ENCODE assay signal across 10 cellular contexts in the genomic region with DNA sequence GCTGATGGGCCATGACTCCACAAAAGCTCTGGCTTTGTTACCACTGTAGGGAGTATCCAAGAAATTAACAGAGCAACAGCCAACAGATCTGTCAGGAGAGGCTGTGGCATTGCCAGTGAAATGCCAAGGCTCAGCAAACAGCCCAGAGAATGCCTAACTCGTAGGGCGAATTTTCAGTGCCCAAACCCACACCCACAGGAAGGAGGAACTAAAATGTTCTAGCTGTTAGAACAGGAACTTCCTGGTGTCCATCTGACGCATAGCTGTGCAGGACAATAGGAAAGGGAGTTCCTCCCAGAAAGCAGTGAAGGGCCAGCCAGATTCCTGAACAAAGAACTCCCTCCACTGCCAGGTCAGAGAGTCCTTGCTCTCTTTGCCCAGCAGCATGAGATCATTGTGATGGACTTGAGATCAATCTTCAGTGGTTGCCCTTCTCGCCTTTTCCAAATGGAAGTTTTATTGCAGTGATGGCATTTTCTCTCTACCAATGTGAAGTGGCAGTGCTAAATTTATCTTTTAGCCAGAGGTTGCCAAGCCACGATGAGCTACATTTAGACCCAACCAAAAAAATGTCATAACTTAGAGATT.
DNase-seq lines count a peak whose midpoint lies in the region; ATAC-seq and TF ChIP-seq lines count a peak whose summit lies in the region.
"Had no signal": no experiment of that assay in that cellular context is flagged by ENCODE, and none has a peak within 500 bp of the region (broad histone marks: within the 10 kb centered on the region; RNA-seq: fewer than 3 reads in every experiment).

No MANE protein-coding gene starts in this region.

- H3K4me2 ChIP-seq in fibroblast of lung (ENCODE audit: extremely low read depth, insufficient read depth, low read length): no peak overlapping the region

- ATAC-seq in SK-N-SH treated with all-trans-retinoic acid at 6 μM for 48 hours: peak; percentile 69
- no peak for ATAC-seq in HG03280 (IDR thresholded peaks at IDR 0.05; ENCODE audit: unreplicated experiment)
- no peak for ATAC-seq in GM21619 (IDR thresholded peaks at IDR 0.05; ENCODE audit: unreplicated experiment)

- H3K27ac ChIP-seq in ACC112 (ENCODE audit: low read depth, low read length): no peak overlapping the region
- peak overlapping the region; percentile 29 for H3K27ac ChIP-seq in fibroblast of lung (ENCODE audit: insufficient read depth, low read length)
- H3K27ac ChIP-seq: SJSA1 had no signal

- H2AFZ ChIP-seq in ACC112 (ENCODE audit: low read length, unreplicated experiment): peak overlapping the region; percentile 7
- peak overlapping the region; percentile 82 for H2AFZ ChIP-seq in fibroblast of lung (ENCODE audit: low read length)

- H3K27me3 ChIP-seq in ACC112 (ENCODE audit: insufficient read depth, low read length): no peaks in the 10 kb centered on the region
- no peaks in the 10 kb centered on the region for H3K27me3 ChIP-seq in fibroblast of lung (ENCODE audit: control insufficient read depth, insufficient read depth, low read length)
- H3K27me3 ChIP-seq: SJSA1 had no signal

- H3K9ac ChIP-seq in fibroblast of lung (ENCODE audit: insufficient read depth, low read length): no peak overlapping the region

- DNase-seq in fibroblast of lung (ENCODE audit: low read depth in 2 of 2): peak in 1 of 2 donors; percentile 73
- peak; percentile 89 for DNase-seq in myocyte (ENCODE audit: low read depth)
- no peak for DNase-seq in NCI-H1417 treated with DMSO at 0.1 percent for 48 hours (lab: John Stamatoyannopoulos, UW)
- DNase-seq in NCI-H128 (lab: John Stamatoyannopoulos, UW; ENCODE audit: unreplicated experiment): no peak
- DNase-seq: NCI-H1092 treated with DMSO at 0.1 percent for 48 hours had no signal

- TF ChIP-seq CTCF in fibroblast of lung (conservative IDR thresholded peaks at IDR 0.05 in 1 of 2, IDR thresholded peaks at IDR 0.05 in 1 of 2; ENCODE audit: low read depth in 1 of 2, low read length in 2 of 2): no peak

- H3K4me1 ChIP-seq in ACC112 (ENCODE audit: control insufficient read depth, insufficient read depth, low read length, unreplicated experiment): no peaks in the 10 kb centered on the region
- H3K4me1 ChIP-seq in fibroblast of lung (ENCODE audit: control insufficient read depth, extremely low read depth, insufficient read depth, low read length): peaks cover 2% of the 10 kb centered on the region

- H4K20me1 ChIP-seq in fibroblast of lung (ENCODE audit: control insufficient read depth, extremely low read depth, insufficient read depth, low read length): no peaks in the 10 kb centered on the region

- H3K9me3 ChIP-seq in fibroblast of lung (ENCODE audit: control insufficient read depth, insufficient read depth, low read depth, low read length): no peaks in the 10 kb centered on the region
- H3K9me3 ChIP-seq: SJSA1 had no signal

- H3K4me3 ChIP-seq in ACC112 (ENCODE audit: low read depth, low read length) (no peak overlapping the region), fibroblast of lung (replicated peaks in 1 of 4; ENCODE audit: control extremely low read depth in 1 of 4, insufficient read depth in 1 of 4, low read depth in 3 of 4, low read length in 4 of 4) (no peak overlapping the region)
- H3K4me3 ChIP-seq: SJSA1 had no signal

- H3K36me3 ChIP-seq in ACC112 (ENCODE audit: insufficient read depth, low read length): no peaks in the 10 kb centered on the region
- no peaks in the 10 kb centered on the region for H3K36me3 ChIP-seq in fibroblast of lung (ENCODE audit: control insufficient read depth, insufficient read depth, low read length)
- H3K36me3 ChIP-seq: SJSA1 had no signal

- no peaks in the 10 kb centered on the region for H3K79me2 ChIP-seq in ACC112 (ENCODE audit: control insufficient read depth, insufficient read depth, low read length, unreplicated experiment)
- H3K79me2 ChIP-seq in fibroblast of lung (ENCODE audit: control insufficient read depth, insufficient read depth, low read length): no peaks in the 10 kb centered on the region

TF ChIP-seq in SK-N-SH treated with all-trans-retinoic acid at 6 μM for 48 hours, 23 proteins besides CTCF, POLR2A, EP300 and RAD21:
- TF ChIP-seq ISL1 (CRISPR knock-in tag; IDR thresholded peaks at IDR 0.05) (no peak), PPARA (CRISPR knock-in tag; IDR thresholded peaks at IDR 0.05; ENCODE audit: borderline replicate concordance) (no peak), OSR1 (CRISPR knock-in tag; IDR thresholded peaks at IDR 0.05) (no peak), GLIS3 (CRISPR knock-in tag; IDR thresholded peaks at IDR 0.05) (no peak), ARNTL (CRISPR knock-in tag; IDR thresholded peaks at IDR 0.05; ENCODE audit: borderline replicate concordance, low read depth) (no peak)
- TF ChIP-seq, protein P1, sequence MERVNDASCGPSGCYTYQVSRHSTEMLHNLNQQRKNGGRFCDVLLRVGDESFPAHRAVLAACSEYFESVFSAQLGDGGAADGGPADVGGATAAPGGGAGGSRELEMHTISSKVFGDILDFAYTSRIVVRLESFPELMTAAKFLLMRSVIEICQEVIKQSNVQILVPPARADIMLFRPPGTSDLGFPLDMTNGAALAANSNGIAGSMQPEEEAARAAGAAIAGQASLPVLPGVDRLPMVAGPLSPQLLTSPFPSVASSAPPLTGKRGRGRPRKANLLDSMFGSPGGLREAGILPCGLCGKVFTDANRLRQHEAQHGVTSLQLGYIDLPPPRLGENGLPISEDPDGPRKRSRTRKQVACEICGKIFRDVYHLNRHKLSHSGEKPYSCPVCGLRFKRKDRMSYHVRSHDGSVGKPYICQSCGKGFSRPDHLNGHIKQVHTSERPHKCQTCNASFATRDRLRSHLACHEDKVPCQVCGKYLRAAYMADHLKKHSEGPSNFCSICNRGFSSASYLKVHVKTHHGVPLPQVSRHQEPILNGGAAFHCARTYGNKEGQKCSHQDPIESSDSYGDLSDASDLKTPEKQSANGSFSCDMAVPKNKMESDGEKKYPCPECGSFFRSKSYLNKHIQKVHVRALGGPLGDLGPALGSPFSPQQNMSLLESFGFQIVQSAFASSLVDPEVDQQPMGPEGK (CRISPR knock-in tag; IDR thresholded peaks at IDR 0.05; ENCODE audit: borderline replicate concordance): no peak
